10 cellular contexts compared by ENCODE assay signal in genomic region chr5:132807163-132807838, GRCh38. TPM values are rescaled to one million over a fixed set of nuclear protein-coding genes. Genes with fewer than 3 reads are reported as not detected.
A peak's percentile ranks its signal among the peaks of the same experiment; 100 is the strongest.
DNase-seq lines count a peak whose midpoint lies in the region; ATAC-seq and TF ChIP-seq lines count a peak whose summit lies in the region.
"Had no signal": no experiment of that assay in that cellular context is flagged by ENCODE, and none has a peak within 500 bp of the region (broad histone marks: within the 10 kb centered on the region; RNA-seq: fewer than 3 reads in every experiment).

No MANE protein-coding gene starts in this region.

- DNase-seq in Panc1 (ENCODE audit: low read depth, low spot score) (no peak), fibroblast of pulmonary artery (ENCODE audit: low read depth) (no peak), renal cortical epithelial cell (ENCODE audit: low read depth) (peak; percentile 59), AG08396 (ENCODE audit: low spot score) (no peak), epidermal melanocyte (ENCODE audit: insufficient read length, low spot score) (no peak)
- DNase-seq in stimulated activated CD4-positive, alpha-beta T cell treated with anti-CD3 and anti-CD28 coated beads, Interleukin-15, amount 100 ng/mL, for 24 hours, result no peak
- DNase-seq: NCI-H510A, right cardiac atrium had no signal

- no peaks in the 10 kb centered on the region for H3K36me3 ChIP-seq in Panc1 (ENCODE audit: control insufficient read depth, insufficient read depth, low read length)

- TF ChIP-seq CTCF in GM12873 (IDR thresholded peaks at IDR 0.05; ENCODE audit: insufficient read depth, low read depth, low read length, missing control alignments), result peak; percentile 28
- TF ChIP-seq CTCF in Panc1 (IDR thresholded peaks at IDR 0.05), result peak; percentile 39
- peak; percentile 21 for TF ChIP-seq CTCF in fibroblast of pulmonary artery (IDR thresholded peaks at IDR 0.05; ENCODE audit: low read length, missing control alignments)

- peaks cover 4% of the 10 kb centered on the region; the same call in 1 of the 2 replicates for H3K27me3 ChIP-seq in Panc1 (ENCODE audit: control insufficient read depth, insufficient read depth, low read length)

- H3K4me1 ChIP-seq in Panc1 (ENCODE audit: control insufficient read depth, insufficient read depth, low read length), result no peaks in the 10 kb centered on the region

- CTCF ChIA-PET in Panc1 (lab: Charles Lee), result interaction anchor here (0.6 to 1.0 kb wide), 4 partner anchors 14 to 250 kb away, joined by 3 to 7 read pairs (median 4); no protein-coding TSS in a partner anchor

- peak; percentile 75 for ATAC-seq in Panc1
- ATAC-seq in HG03159 (IDR thresholded peaks at IDR 0.05; ENCODE audit: unreplicated experiment), result no peak

- no peaks in the 10 kb centered on the region for H3K9me3 ChIP-seq in Panc1 (ENCODE audit: control insufficient read depth, insufficient read depth, low read depth, low read length)

- no peak overlapping the region for H3K27ac ChIP-seq in Panc1 (ENCODE audit: low read length)

- in situ Hi-C loops in Panc1 (cut with HindIII; ENCODE audit: low pct_unique_long_range_greater_than_20kb, low sequenced_read_pairs), result no loop called here

- H3K4me3 ChIP-seq in Panc1 (ENCODE audit: low read depth in 2 of 2, low read length in 2 of 2), result no peak overlapping the region
- H3K4me3 ChIP-seq in fibroblast of pulmonary artery (replicated peaks; ENCODE audit: low read depth, low read length), result no peak overlapping the region

- POLR2A ChIA-PET in Panc1 (lab: Charles Lee), result no interaction called here

- BruUV-seq in Panc1 (replicated peaks; lab: Mats Ljungman, UMichigan), result no TSS peak

- intact Hi-C loops in Panc1 (cut with micrococcal nuclease; ENCODE audit: unreplicated experiment), result no loop called here

RNA-seq across cellular contexts. Expression of gene SOWAHA, which starts 5.8 kb away (rescaled TPM):
- total RNA-seq in Panc1 (2021; ENCODE audit: unreplicated experiment) (not detected), renal cortical epithelial cell (0.45 TPM in 1 of 2 replicates, not detected in the other)
- polyA plus RNA-seq in Panc1 (2012; ENCODE audit: insufficient read length), result not detected

RNA-seq across cellular contexts. Expression of gene SHROOM1, which starts 23.1 kb away (rescaled TPM):
- total RNA-seq in Panc1 (2021; ENCODE audit: unreplicated experiment) (13.5 TPM), renal cortical epithelial cell (3.3 and 4.5 TPM in 2 replicates)
- 13.1 TPM for polyA plus RNA-seq in Panc1 (2012; ENCODE audit: insufficient read length)

RNA-seq across cellular contexts. Expression of gene SEPTIN8, which starts 30.3 kb away (rescaled TPM):
- total RNA-seq in Panc1 (2021; ENCODE audit: unreplicated experiment) (22.8 TPM), renal cortical epithelial cell (76.9 and 116 TPM in 2 replicates)
- 26.7 TPM for polyA plus RNA-seq in Panc1 (2012; ENCODE audit: insufficient read length)

RNA-seq across cellular contexts. Expression of gene GDF9, which starts 59.0 kb away (rescaled TPM):
- total RNA-seq in Panc1 (2021; ENCODE audit: unreplicated experiment), result 0.54 TPM
- 0.51 TPM for polyA plus RNA-seq in Panc1 (2012; ENCODE audit: insufficient read length)
- 0.15 and 0.17 TPM in 2 replicates for total RNA-seq in renal cortical epithelial cell

RNA-seq across cellular contexts. Expression of gene UQCRQ, which starts 59.1 kb away (rescaled TPM):
- total RNA-seq in Panc1 (2021; ENCODE audit: unreplicated experiment) (475 TPM), renal cortical epithelial cell (60.6 and 117 TPM in 2 replicates)
- 381 TPM for polyA plus RNA-seq in Panc1 (2012; ENCODE audit: insufficient read length)
